13 cellular contexts compared by ENCODE assay signal in genomic region chr12:28086521-28086920, GRCh38.
DNase-seq lines count a peak whose midpoint lies in the region; ATAC-seq, FAIRE-seq and TF ChIP-seq lines count a peak whose summit lies in the region.
"Had no signal": no experiment of that assay in that cellular context is flagged by ENCODE, and none has a peak within 500 bp of the region (broad histone marks: within the 10 kb centered on the region; RNA-seq: fewer than 3 reads in every experiment).

No MANE protein-coding gene starts in this region.

- peaks cover 25% of the 10 kb centered on the region for H3K27me3 Mint-ChIP-seq in activated naive CD8-positive, alpha-beta T cell treated with anti-CD3 and anti-CD28 coated beads, Interleukin-2, amount 50 U/mL, for 24 hours
- peaks cover 32% of the 10 kb centered on the region for H3K27me3 Mint-ChIP-seq in activated naive CD8-positive, alpha-beta T cell treated with anti-CD3 and anti-CD28 coated beads for 36 hours
- H3K27me3 Mint-ChIP-seq in T-helper 17 cell: peaks cover 19% of the 10 kb centered on the region
- H3K27me3 Mint-ChIP-seq in CD4-positive, alpha-beta memory T cell: peaks cover 5 to 6% of the 10 kb centered on the region in 2 donors

- no peak overlapping the region for H3K27ac ChIP-seq in CD4-positive, alpha-beta memory T cell (ENCODE audit: low read depth, low read length)

- no peak overlapping the region for H3K4me3 ChIP-seq in CD4-positive, alpha-beta memory T cell (ENCODE audit: low read length in 2 of 2)

- peaks cover 17% of the 10 kb centered on the region for H3K4me1 Mint-ChIP-seq in activated naive CD8-positive, alpha-beta T cell treated with anti-CD3 and anti-CD28 coated beads, Interleukin-2, amount 50 U/mL, for 24 hours
- H3K4me1 Mint-ChIP-seq in activated naive CD8-positive, alpha-beta T cell treated with anti-CD3 and anti-CD28 coated beads for 36 hours: peaks cover 19% of the 10 kb centered on the region
- peaks cover 7% of the 10 kb centered on the region for H3K4me1 Mint-ChIP-seq in T-helper 17 cell
- peaks cover 3 to 13% (median 10%) of the 10 kb centered on the region in 4 donors for H3K4me1 Mint-ChIP-seq in CD4-positive, alpha-beta memory T cell

- no peaks in the 10 kb centered on the region for H3K9me3 Mint-ChIP-seq in activated naive CD8-positive, alpha-beta T cell treated with anti-CD3 and anti-CD28 coated beads, Interleukin-2, amount 50 U/mL, for 24 hours
- no peaks in the 10 kb centered on the region for H3K9me3 Mint-ChIP-seq in activated naive CD8-positive, alpha-beta T cell treated with anti-CD3 and anti-CD28 coated beads for 36 hours
- peaks cover 0 to 3% (median 0%) of the 10 kb centered on the region in 8 donors for H3K9me3 Mint-ChIP-seq in CD4-positive, alpha-beta memory T cell
- H3K9me3 Mint-ChIP-seq: activated CD4-positive, alpha-beta memory T cell treated with anti-CD3 and anti-CD28 coated beads, Interleukin-2, amount 10 ng/mL, durations not matched to agents 7 days and 5 days; T-helper 1 cell treated with Interleukin-12 subunit alpha and Interleukin-12 subunit beta and Interleukin-4 antibody, amounts not matched to agents 30 μg/mL and 1 μg/mL, for 36 hours had no signal

- H3K4me3 Mint-ChIP-seq in activated naive CD8-positive, alpha-beta T cell treated with anti-CD3 and anti-CD28 coated beads, Interleukin-2, amount 50 U/mL, for 24 hours: no peak overlapping the region
- no peak overlapping the region for H3K4me3 Mint-ChIP-seq in activated naive CD8-positive, alpha-beta T cell treated with anti-CD3 and anti-CD28 coated beads for 36 hours
- H3K4me3 Mint-ChIP-seq in T-helper 17 cell: no peak overlapping the region
- no peak overlapping the region for H3K4me3 Mint-ChIP-seq in CD4-positive, alpha-beta memory T cell
- H3K4me3 Mint-ChIP-seq: activated CD4-positive, alpha-beta memory T cell treated with anti-CD3 and anti-CD28 coated beads, Interleukin-2, amount 10 ng/mL, durations not matched to agents 7 days and 5 days; activated naive CD8-positive, alpha-beta T cell; T-helper 1 cell treated with Interleukin-12 subunit alpha and Interleukin-12 subunit beta and Interleukin-4 antibody, amounts not matched to agents 30 μg/mL and 1 μg/mL, for 36 hours had no signal

- peak; percentile 44 for ATAC-seq in activated naive CD8-positive, alpha-beta T cell treated with anti-CD3 and anti-CD28 coated beads, Interleukin-2, amount 50 U/mL, for 24 hours
- ATAC-seq in HG02759 (IDR thresholded peaks at IDR 0.05; ENCODE audit: unreplicated experiment): peak; percentile 71
- ATAC-seq in HG03442 (IDR thresholded peaks at IDR 0.05; ENCODE audit: unreplicated experiment): peak; percentile 84
- ATAC-seq in T-helper 17 cell: no peak

- no peak overlapping the region for H3K27ac Mint-ChIP-seq in activated naive CD8-positive, alpha-beta T cell treated with anti-CD3 and anti-CD28 coated beads, Interleukin-2, amount 50 U/mL, for 24 hours
- no peak overlapping the region for H3K27ac Mint-ChIP-seq in activated naive CD8-positive, alpha-beta T cell treated with anti-CD3 and anti-CD28 coated beads for 36 hours
- H3K27ac Mint-ChIP-seq in T-helper 17 cell: no peak overlapping the region
- H3K27ac Mint-ChIP-seq in CD4-positive, alpha-beta memory T cell: no peak overlapping the region
- H3K27ac Mint-ChIP-seq: activated CD4-positive, alpha-beta memory T cell treated with anti-CD3 and anti-CD28 coated beads, Interleukin-2, amount 10 ng/mL, durations not matched to agents 7 days and 5 days; activated naive CD8-positive, alpha-beta T cell; T-helper 1 cell treated with Interleukin-12 subunit alpha and Interleukin-12 subunit beta and Interleukin-4 antibody, amounts not matched to agents 30 μg/mL and 1 μg/mL, for 36 hours had no signal

- H3K27me3 ChIP-seq in CD4-positive, alpha-beta memory T cell (ENCODE audit: insufficient read depth, low read length): no peaks in the 10 kb centered on the region

- H3K4me1 ChIP-seq in CD4-positive, alpha-beta memory T cell (ENCODE audit: insufficient read depth, low read length): no peaks in the 10 kb centered on the region

- FAIRE-seq in GM12891 (lab: Jason Lieb, UNC): no peak
- FAIRE-seq: islet of Langerhans had no signal

- DNase-seq in activated naive CD8-positive, alpha-beta T cell treated with anti-CD3 and anti-CD28 coated beads, Interleukin-2, amount 50 U/mL, for 24 hours: no peak
- no peak for DNase-seq in activated naive CD8-positive, alpha-beta T cell treated with anti-CD3 and anti-CD28 coated beads for 36 hours
- DNase-seq in T-helper 17 cell (no peak), C1 segment of cervical spinal cord (lab: John Stamatoyannopoulos, UW) (no peak), GM12891 (ENCODE audit: insufficient read length, low spot score) (no peak)
- no peak for DNase-seq in CD4-positive, alpha-beta memory T cell
- DNase-seq: activated CD4-positive, alpha-beta memory T cell treated with anti-CD3 and anti-CD28 coated beads, Interleukin-2, amount 10 ng/mL, durations not matched to agents 7 days and 5 days; KBM-7 had no signal

- no peak for TF ChIP-seq POLR2A in GM12891 (IDR thresholded peaks at IDR 0.05; ENCODE audit: low read depth, low read length)

- POLR2A ChIA-PET in CD4-positive, alpha-beta memory T cell (lab: Charles Lee; ENCODE audit: partially characterized antibody): no interaction called here

- H3K36me3 ChIP-seq in CD4-positive, alpha-beta memory T cell (ENCODE audit: insufficient read depth, low read length): no peaks in the 10 kb centered on the region

- CTCF ChIA-PET in CD4-positive, alpha-beta memory T cell (lab: Charles Lee; ENCODE audit: partially characterized antibody): no interaction called here

- H3K9me3 ChIP-seq in T-helper 17 cell (ENCODE audit: control insufficient read depth, low read length, poor library complexity, severe bottlenecking): no peaks in the 10 kb centered on the region
- no peaks in the 10 kb centered on the region for H3K9me3 ChIP-seq in CD4-positive, alpha-beta memory T cell (ENCODE audit: control insufficient read depth in 1 of 2, low read length in 2 of 2)

- intact Hi-C loops in CD4-positive, alpha-beta memory T cell (cut with micrococcal nuclease): no loop called here

- H3K36me3 Mint-ChIP-seq in activated naive CD8-positive, alpha-beta T cell treated with anti-CD3 and anti-CD28 coated beads, Interleukin-2, amount 50 U/mL, for 24 hours (ENCODE audit: low read depth): no peaks in the 10 kb centered on the region
- H3K36me3 Mint-ChIP-seq in activated naive CD8-positive, alpha-beta T cell treated with anti-CD3 and anti-CD28 coated beads for 36 hours: peaks cover 1% of the 10 kb centered on the region
- H3K36me3 Mint-ChIP-seq in T-helper 17 cell (ENCODE audit: low read depth): no peaks in the 10 kb centered on the region
- H3K36me3 Mint-ChIP-seq in CD4-positive, alpha-beta memory T cell: no peaks in the 10 kb centered on the region

TF ChIP-seq in GM12891, 5 proteins besides CTCF, POLR2A, EP300 and RAD21:
- TF ChIP-seq SPI1 (IDR thresholded peaks at IDR 0.05; ENCODE audit: low read depth, low read length) (no peak), TAF1 (IDR thresholded peaks at IDR 0.05; ENCODE audit: low read depth, low read length) (no peak), POU2F2 (IDR thresholded peaks at IDR 0.05; ENCODE audit: low read depth, low read length) (no peak), POLR2AphosphoS5 (IDR thresholded peaks at IDR 0.05; ENCODE audit: low read depth, low read length) (no peak), PAX5 (IDR thresholded peaks at IDR 0.05; ENCODE audit: insufficient read depth, low read length, severe bottlenecking) (no peak)
